Comparison of ENCODE assay signal across 2 cellular contexts in the genomic region with DNA sequence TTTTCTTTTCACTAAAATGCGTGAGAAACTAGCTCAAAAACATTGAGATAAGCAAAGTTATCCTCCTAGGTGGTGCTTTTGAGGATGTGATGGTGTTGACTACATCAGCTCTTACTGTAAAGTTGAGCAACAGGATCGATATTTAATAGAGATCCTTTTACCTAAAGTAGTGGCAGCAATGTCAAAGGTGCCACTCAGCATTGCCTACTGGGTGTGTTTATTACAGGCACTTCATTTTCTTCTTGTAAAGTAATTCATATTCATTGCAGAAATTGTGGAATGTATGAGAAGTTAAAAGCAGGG.
TF ChIP-seq lines count a peak whose summit lies in the region.

No MANE protein-coding gene starts in this region.

TF ChIP-seq in SK-N-SH, 30 proteins besides CTCF, POLR2A, EP300 and RAD21:
- no peak for TF ChIP-seq SIN3A (IDR thresholded peaks at IDR 0.05; ENCODE audit: borderline replicate concordance, low read depth, low read length)
- no peak for TF ChIP-seq FOXM1 (IDR thresholded peaks at IDR 0.05; ENCODE audit: low read depth)
- no peak for TF ChIP-seq TEAD4 (IDR thresholded peaks at IDR 0.05; ENCODE audit: borderline replicate concordance, insufficient read depth)
- TF ChIP-seq, protein P1, sequence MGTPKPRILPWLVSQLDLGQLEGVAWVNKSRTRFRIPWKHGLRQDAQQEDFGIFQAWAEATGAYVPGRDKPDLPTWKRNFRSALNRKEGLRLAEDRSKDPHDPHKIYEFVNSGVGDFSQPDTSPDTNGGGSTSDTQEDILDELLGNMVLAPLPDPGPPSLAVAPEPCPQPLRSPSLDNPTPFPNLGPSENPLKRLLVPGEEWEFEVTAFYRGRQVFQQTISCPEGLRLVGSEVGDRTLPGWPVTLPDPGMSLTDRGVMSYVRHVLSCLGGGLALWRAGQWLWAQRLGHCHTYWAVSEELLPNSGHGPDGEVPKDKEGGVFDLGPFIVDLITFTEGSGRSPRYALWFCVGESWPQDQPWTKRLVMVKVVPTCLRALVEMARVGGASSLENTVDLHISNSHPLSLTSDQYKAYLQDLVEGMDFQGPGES (IDR thresholded peaks at IDR 0.05; ENCODE audit: low read depth, low read length): no peak
- no peak for TF ChIP-seq NRF1 (IDR thresholded peaks at IDR 0.05; ENCODE audit: low read depth, low read length)
- no peak for TF ChIP-seq MEF2A (IDR thresholded peaks at IDR 0.05; ENCODE audit: borderline replicate concordance, low read depth)
- no peak for TF ChIP-seq GABPA (IDR thresholded peaks at IDR 0.05; ENCODE audit: low read depth)
- TF ChIP-seq POLR2AphosphoS5 (IDR thresholded peaks at IDR 0.05; ENCODE audit: low read depth, low read length): no peak
- TF ChIP-seq JUND (IDR thresholded peaks at IDR 0.05): no peak

TF ChIP-seq in SK-N-SH treated with all-trans-retinoic acid at 6 μM for 48 hours, 23 proteins besides CTCF, POLR2A, EP300 and RAD21:
- TF ChIP-seq RARB (CRISPR knock-in tag; IDR thresholded peaks at IDR 0.05): no peak
- no peak for TF ChIP-seq ZFP30 (CRISPR knock-in tag; IDR thresholded peaks at IDR 0.05)
- no peak for TF ChIP-seq BACH2 (CRISPR knock-in tag; IDR thresholded peaks at IDR 0.05; ENCODE audit: borderline replicate concordance)
- TF ChIP-seq CSDC2 (CRISPR knock-in tag; IDR thresholded peaks at IDR 0.05): no peak
- TF ChIP-seq, protein P2, sequence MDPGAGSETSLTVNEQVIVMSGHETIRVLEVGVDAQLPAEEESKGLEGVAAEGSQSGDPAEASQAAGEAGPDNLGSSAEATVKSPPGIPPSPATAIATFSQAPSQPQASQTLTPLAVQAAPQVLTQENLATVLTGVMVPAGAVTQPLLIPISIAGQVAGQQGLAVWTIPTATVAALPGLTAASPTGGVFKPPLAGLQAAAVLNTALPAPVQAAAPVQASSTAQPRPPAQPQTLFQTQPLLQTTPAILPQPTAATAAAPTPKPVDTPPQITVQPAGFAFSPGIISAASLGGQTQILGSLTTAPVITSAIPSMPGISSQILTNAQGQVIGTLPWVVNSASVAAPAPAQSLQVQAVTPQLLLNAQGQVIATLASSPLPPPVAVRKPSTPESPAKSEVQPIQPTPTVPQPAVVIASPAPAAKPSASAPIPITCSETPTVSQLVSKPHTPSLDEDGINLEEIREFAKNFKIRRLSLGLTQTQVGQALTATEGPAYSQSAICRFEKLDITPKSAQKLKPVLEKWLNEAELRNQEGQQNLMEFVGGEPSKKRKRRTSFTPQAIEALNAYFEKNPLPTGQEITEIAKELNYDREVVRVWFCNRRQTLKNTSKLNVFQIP (CRISPR knock-in tag; IDR thresholded peaks at IDR 0.05; ENCODE audit: borderline replicate concordance, low read depth): no peak
